1 cellular context compared by ENCODE assay signal in the genomic region with DNA sequence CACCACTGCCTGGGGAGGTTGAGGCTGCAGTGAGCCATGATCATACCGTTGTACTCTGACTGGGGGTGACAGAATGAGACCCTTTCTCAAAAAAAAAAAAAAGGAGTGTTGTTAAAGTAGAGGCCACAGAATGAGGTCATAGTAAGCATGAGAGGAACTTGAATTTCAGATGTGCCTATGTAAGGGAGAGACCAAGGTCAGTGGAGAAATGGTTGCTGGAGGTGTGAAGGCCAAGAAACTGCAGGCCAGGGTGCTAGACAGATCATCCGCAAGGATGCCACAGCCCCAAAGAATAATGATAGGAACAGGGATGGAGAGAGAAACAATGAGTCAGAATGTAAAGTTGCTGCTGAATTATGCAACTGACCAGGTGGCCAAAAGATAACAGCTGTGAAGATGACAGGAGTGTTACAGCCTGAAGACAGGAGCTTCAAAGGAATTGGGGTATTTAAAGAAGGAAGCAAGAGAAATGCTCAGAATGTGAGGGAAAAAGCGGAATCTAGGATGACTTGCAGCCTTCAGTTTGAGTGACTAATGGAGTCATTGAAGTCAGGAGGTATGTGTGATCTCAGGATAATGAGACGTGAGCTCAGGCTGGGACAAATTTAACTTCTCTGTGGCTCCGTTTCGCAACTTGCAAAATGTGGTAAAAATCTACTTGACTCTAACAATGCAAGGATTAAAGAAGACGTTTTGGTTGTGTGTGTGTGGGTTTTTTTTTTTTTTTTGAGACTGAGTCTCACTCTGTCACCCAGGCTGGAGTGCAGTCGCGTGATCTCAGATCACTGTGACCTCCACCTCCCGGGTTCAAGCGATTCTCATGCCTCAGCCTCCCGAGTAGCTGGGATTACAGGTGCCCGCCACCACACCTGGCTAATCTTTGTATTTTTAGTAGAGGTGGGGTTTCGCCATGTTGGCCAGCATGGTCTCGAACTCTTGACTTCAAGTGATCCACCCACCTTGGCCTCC.
TF ChIP-seq lines count a peak whose summit lies in the region.

No MANE protein-coding gene starts in this region.

TF ChIP-seq in K562, 482 proteins besides CTCF, POLR2A, EP300 and RAD21 (continued from another document and continues in another):
- TF ChIP-seq RNF219 (CRISPR knock-in tag; IDR thresholded peaks at IDR 0.05): no peak
- no peak for TF ChIP-seq CBX2 (IDR thresholded peaks at IDR 0.05; ENCODE audit: insufficient read depth, low read length, poor library complexity, severe bottlenecking)
- TF ChIP-seq HMG20A (CRISPR knock-in tag; conservative IDR thresholded peaks at IDR 0.05): no peak
- no peak for TF ChIP-seq ZNF232 (CRISPR knock-in tag; IDR thresholded peaks at IDR 0.05)
- TF ChIP-seq MNT (conservative IDR thresholded peaks at IDR 0.05): peak; percentile 90 to 97
- TF ChIP-seq, protein P1, sequence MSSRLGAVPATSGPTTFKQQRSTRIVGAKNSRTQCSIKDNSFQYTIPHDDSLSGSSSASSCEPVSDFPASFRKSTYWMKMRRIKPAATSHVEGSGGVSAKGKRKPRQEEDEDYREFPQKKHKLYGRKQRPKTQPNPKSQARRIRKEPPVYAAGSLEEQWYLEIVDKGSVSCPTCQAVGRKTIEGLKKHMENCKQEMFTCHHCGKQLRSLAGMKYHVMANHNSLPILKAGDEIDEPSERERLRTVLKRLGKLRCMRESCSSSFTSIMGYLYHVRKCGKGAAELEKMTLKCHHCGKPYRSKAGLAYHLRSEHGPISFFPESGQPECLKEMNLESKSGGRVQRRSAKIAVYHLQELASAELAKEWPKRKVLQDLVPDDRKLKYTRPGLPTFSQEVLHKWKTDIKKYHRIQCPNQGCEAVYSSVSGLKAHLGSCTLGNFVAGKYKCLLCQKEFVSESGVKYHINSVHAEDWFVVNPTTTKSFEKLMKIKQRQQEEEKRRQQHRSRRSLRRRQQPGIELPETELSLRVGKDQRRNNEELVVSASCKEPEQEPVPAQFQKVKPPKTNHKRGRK (tag; IDR thresholded peaks at IDR 0.05): no peak
- TF ChIP-seq JUND (IDR thresholded peaks at IDR 0.05; ENCODE audit: borderline replicate concordance, low read depth, low read length): peak; percentile 98
- peak; percentile 100 for TF ChIP-seq JUND (tag; IDR thresholded peaks at IDR 0.05; ENCODE audit: borderline replicate concordance, low read depth, low read length)
- TF ChIP-seq SNIP1 (IDR thresholded peaks at IDR 0.05; ENCODE audit: low read depth): no peak
- TF ChIP-seq MAFK (IDR thresholded peaks at IDR 0.05; ENCODE audit: low read length): peak; percentile 88
- peak; percentile 10; the same call in 1 of the 2 replicates for TF ChIP-seq BRD4 (IDR thresholded peaks at IDR 0.05)
- no peak for TF ChIP-seq ILK (tag; IDR thresholded peaks at IDR 0.05; ENCODE audit: borderline replicate concordance, low read depth)
- TF ChIP-seq HMGN3 (IDR thresholded peaks at IDR 0.05; ENCODE audit: borderline replicate concordance, extremely low read depth, insufficient read length, low read depth, low read length): no peak
- TF ChIP-seq, protein P2, sequence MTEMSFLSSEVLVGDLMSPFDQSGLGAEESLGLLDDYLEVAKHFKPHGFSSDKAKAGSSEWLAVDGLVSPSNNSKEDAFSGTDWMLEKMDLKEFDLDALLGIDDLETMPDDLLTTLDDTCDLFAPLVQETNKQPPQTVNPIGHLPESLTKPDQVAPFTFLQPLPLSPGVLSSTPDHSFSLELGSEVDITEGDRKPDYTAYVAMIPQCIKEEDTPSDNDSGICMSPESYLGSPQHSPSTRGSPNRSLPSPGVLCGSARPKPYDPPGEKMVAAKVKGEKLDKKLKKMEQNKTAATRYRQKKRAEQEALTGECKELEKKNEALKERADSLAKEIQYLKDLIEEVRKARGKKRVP (CRISPR knock-in tag; IDR thresholded peaks at IDR 0.05): 0 out of 2 replicates have a peak, but pooled peaks have one; percentile 33
- TF ChIP-seq NCOA4 (IDR thresholded peaks at IDR 0.05; ENCODE audit: partially characterized antibody): no peak
- TF ChIP-seq ZFX (CRISPR knock-in tag; IDR thresholded peaks at IDR 0.05): peak; percentile 66; the same call in 1 of the 2 replicates
- TF ChIP-seq POU5F1 (IDR thresholded peaks at IDR 0.05; ENCODE audit: borderline replicate concordance, low read depth, low read length, partially characterized antibody): no peak
- TF ChIP-seq, protein P3, sequence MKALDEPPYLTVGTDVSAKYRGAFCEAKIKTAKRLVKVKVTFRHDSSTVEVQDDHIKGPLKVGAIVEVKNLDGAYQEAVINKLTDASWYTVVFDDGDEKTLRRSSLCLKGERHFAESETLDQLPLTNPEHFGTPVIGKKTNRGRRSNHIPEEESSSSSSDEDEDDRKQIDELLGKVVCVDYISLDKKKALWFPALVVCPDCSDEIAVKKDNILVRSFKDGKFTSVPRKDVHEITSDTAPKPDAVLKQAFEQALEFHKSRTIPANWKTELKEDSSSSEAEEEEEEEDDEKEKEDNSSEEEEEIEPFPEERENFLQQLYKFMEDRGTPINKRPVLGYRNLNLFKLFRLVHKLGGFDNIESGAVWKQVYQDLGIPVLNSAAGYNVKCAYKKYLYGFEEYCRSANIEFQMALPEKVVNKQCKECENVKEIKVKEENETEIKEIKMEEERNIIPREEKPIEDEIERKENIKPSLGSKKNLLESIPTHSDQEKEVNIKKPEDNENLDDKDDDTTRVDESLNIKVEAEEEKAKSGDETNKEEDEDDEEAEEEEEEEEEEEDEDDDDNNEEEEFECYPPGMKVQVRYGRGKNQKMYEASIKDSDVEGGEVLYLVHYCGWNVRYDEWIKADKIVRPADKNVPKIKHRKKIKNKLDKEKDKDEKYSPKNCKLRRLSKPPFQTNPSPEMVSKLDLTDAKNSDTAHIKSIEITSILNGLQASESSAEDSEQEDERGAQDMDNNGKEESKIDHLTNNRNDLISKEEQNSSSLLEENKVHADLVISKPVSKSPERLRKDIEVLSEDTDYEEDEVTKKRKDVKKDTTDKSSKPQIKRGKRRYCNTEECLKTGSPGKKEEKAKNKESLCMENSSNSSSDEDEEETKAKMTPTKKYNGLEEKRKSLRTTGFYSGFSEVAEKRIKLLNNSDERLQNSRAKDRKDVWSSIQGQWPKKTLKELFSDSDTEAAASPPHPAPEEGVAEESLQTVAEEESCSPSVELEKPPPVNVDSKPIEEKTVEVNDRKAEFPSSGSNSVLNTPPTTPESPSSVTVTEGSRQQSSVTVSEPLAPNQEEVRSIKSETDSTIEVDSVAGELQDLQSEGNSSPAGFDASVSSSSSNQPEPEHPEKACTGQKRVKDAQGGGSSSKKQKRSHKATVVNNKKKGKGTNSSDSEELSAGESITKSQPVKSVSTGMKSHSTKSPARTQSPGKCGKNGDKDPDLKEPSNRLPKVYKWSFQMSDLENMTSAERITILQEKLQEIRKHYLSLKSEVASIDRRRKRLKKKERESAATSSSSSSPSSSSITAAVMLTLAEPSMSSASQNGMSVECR (CRISPR knock-in tag; IDR thresholded peaks at IDR 0.05): peak; percentile 95
- TF ChIP-seq MYBL2 (IDR thresholded peaks at IDR 0.05; ENCODE audit: low read depth): no peak; the same call in 1 of the 2 replicates
- TF ChIP-seq MYBL2 (CRISPR knock-in tag; IDR thresholded peaks at IDR 0.05; ENCODE audit: borderline replicate concordance): no peak
- TF ChIP-seq RHOXF2B (CRISPR knock-in tag; conservative IDR thresholded peaks at IDR 0.05): no peak
- no peak for TF ChIP-seq ZNF707 (CRISPR knock-in tag; conservative IDR thresholded peaks at IDR 0.05)
- no peak for TF ChIP-seq PTBP1 (IDR thresholded peaks at IDR 0.05; ENCODE audit: low read depth, low read length)
- TF ChIP-seq MECOM (CRISPR knock-in tag; IDR thresholded peaks at IDR 0.05): peak; percentile 99
- TF ChIP-seq, protein P4, sequence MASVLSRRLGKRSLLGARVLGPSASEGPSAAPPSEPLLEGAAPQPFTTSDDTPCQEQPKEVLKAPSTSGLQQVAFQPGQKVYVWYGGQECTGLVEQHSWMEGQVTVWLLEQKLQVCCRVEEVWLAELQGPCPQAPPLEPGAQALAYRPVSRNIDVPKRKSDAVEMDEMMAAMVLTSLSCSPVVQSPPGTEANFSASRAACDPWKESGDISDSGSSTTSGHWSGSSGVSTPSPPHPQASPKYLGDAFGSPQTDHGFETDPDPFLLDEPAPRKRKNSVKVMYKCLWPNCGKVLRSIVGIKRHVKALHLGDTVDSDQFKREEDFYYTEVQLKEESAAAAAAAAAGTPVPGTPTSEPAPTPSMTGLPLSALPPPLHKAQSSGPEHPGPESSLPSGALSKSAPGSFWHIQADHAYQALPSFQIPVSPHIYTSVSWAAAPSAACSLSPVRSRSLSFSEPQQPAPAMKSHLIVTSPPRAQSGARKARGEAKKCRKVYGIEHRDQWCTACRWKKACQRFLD (CRISPR knock-in tag; IDR thresholded peaks at IDR 0.05): peak; percentile 95
- no peak for TF ChIP-seq SRSF7 (optimal IDR thresholded peaks at IDR 0.05; ENCODE audit: low read depth, low read length)
- TF ChIP-seq ZFP36 (IDR thresholded peaks at IDR 0.05; ENCODE audit: low read depth, low read length, partially characterized antibody): no peak
- no peak for TF ChIP-seq E2F5 (CRISPR knock-in tag; IDR thresholded peaks at IDR 0.05)
- TF ChIP-seq KHSRP (IDR thresholded peaks at IDR 0.05): peak; percentile 82
- TF ChIP-seq HOMEZ (CRISPR knock-in tag; IDR thresholded peaks at IDR 0.05): no peak
- TF ChIP-seq XRCC4 (IDR thresholded peaks at IDR 0.05; ENCODE audit: extremely low read depth, insufficient read depth, insufficient read length): no peak
- TF ChIP-seq CEBPB (tag; IDR thresholded peaks at IDR 0.05): peak; percentile 100
- TF ChIP-seq KDM4B (IDR thresholded peaks at IDR 0.05; ENCODE audit: borderline replicate concordance in 2 of 2, low read depth in 1 of 2): no peak
- TF ChIP-seq, protein P5, sequence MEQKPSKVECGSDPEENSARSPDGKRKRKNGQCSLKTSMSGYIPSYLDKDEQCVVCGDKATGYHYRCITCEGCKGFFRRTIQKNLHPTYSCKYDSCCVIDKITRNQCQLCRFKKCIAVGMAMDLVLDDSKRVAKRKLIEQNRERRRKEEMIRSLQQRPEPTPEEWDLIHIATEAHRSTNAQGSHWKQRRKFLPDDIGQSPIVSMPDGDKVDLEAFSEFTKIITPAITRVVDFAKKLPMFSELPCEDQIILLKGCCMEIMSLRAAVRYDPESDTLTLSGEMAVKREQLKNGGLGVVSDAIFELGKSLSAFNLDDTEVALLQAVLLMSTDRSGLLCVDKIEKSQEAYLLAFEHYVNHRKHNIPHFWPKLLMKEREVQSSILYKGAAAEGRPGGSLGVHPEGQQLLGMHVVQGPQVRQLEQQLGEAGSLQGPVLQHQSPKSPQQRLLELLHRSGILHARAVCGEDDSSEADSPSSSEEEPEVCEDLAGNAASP (IDR thresholded peaks at IDR 0.05): no peak
- TF ChIP-seq SREBF1 (IDR thresholded peaks at IDR 0.05; ENCODE audit: borderline replicate concordance, low read depth, low read length): no peak
- no peak for TF ChIP-seq ZC3H4 (CRISPR knock-in tag; IDR thresholded peaks at IDR 0.05; ENCODE audit: borderline replicate concordance)
- TF ChIP-seq MAFF (IDR thresholded peaks at IDR 0.05; ENCODE audit: low read length): peak; percentile 78
- TF ChIP-seq E2F3 (CRISPR knock-in tag; IDR thresholded peaks at IDR 0.05): no peak
- TF ChIP-seq FOSL1 (tag; conservative IDR thresholded peaks at IDR 0.05): peak; percentile 100
